8 cellular contexts compared by ENCODE assay signal in the genomic region with DNA sequence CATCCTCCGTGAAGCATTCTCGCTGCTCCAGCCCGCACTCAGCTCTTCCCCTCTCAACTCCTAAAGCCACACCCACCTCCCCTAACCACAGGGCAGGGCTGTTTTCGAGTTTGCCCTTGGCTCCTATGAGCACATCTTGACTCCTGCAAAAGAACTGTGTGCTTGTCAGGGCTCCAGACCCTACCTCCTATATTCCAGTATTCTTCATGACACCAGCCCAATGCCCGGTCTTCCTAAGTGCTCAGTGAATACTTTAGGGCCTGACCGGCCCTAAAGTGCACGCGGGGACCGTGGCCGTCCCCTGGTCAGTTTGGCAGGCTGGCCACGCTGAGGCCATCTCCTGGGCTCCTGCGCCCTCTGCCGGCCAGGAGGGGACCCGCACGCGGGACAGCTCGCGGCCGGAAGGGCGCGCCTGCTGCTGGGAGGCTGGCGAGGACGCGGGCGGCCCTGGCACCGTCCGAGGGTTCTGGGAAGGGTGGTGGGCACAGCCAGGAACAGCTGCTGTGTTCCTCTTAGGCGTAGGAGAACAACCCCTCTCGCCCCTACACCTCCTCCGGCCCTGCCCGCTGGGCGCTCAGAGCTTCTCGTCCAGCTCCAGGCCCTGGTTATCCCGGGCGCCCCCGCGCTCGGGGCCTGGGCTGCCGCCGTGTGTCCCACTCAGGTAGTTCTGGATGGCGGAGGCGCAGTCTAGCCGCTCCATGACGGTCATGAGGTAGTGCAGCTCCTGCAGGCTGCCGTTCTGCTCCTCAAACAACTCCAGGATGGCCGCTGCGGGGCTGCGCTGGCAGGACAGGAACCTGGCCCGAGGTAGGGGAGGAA. TPM values are rescaled to one million over a fixed set of nuclear protein-coding genes. Genes with fewer than 3 reads are reported as not detected.
DNase-seq lines count a peak whose midpoint lies in the region; ATAC-seq lines count a peak whose summit lies in the region.

No MANE protein-coding gene starts in this region.

- peak overlapping the region; percentile 82 for H3K4me2 ChIP-seq in GM23248 (ENCODE audit: unreplicated experiment)

- intact Hi-C loops in aorta (cut with DNase I) = loop anchor here (1.0 to 5.0 kb wide), 4 partner anchors 22 to 1046 kb away; no protein-coding TSS in a partner anchor

- H3K79me2 ChIP-seq in GM23248 (ENCODE audit: insufficient read depth) = no peaks in the 10 kb centered on the region

- in situ Hi-C loops in GM23248 (cut with MboI) = no loop called here

- WGBS in GM23248 (ENCODE audit: low coverage in 1 of 2, low lambda C conversion rate in 2 of 2, missing lambda C conversion rate in 2 of 2), 2 experiments = 8 to 9% methylated on average over 43 to 49 of the region's 49 CpGs
- WGBS in aorta, 2 donors = 4% methylated on average over 49 of the region's 49 CpGs

- no peaks in the 10 kb centered on the region for H3K27me3 Mint-ChIP-seq in T-helper 1 cell treated with Interleukin-12 subunit alpha and Interleukin-12 subunit beta and Interleukin-4 antibody, amounts not matched to agents 30 μg/mL and 1 μg/mL, for 36 hours (ENCODE audit: low read depth)

- H3K27me3 ChIP-seq in GM23248 (replicated peaks; ENCODE audit: insufficient read depth) (no peaks in the 10 kb centered on the region), aorta (ENCODE audit: control insufficient read depth in 1 of 2, insufficient read depth in 2 of 2, low read length in 1 of 2) (no peaks in the 10 kb centered on the region)

- ATAC-seq in aorta (ENCODE audit: low FRiP score) = peak; percentile 95

- no peaks in the 10 kb centered on the region for H3K9me3 Mint-ChIP-seq in T-helper 1 cell treated with Interleukin-12 subunit alpha and Interleukin-12 subunit beta and Interleukin-4 antibody, amounts not matched to agents 30 μg/mL and 1 μg/mL, for 36 hours

- no peak overlapping the region for H3K27ac ChIP-seq in GM23248
- H3K27ac ChIP-seq in aorta (ENCODE audit: low read depth in 1 of 2, low read length in 2 of 2) = no peak overlapping the region

- no peaks in the 10 kb centered on the region for H3K36me3 ChIP-seq in GM23248 (ENCODE audit: low read depth)
- no peaks in the 10 kb centered on the region for H3K36me3 ChIP-seq in aorta (ENCODE audit: control insufficient read depth in 1 of 2, insufficient read depth in 2 of 2, low read length in 1 of 2)

- H3K9me2 ChIP-seq in GM23248 (ENCODE audit: insufficient read depth) = no peaks in the 10 kb centered on the region

- peak overlapping the region; percentile 70 for H3K4me3 ChIP-seq in GM23248
- peak overlapping the region; percentile 8 to 10 for H3K4me3 ChIP-seq in aorta (ENCODE audit: low read length in 2 of 2)

- peak overlapping the region; percentile 93 for H3K4me3 Mint-ChIP-seq in T-helper 1 cell treated with Interleukin-12 subunit alpha and Interleukin-12 subunit beta and Interleukin-4 antibody, amounts not matched to agents 30 μg/mL and 1 μg/mL, for 36 hours

- peak overlapping the region; percentile 94 for H3K27ac Mint-ChIP-seq in T-helper 1 cell treated with Interleukin-12 subunit alpha and Interleukin-12 subunit beta and Interleukin-4 antibody, amounts not matched to agents 30 μg/mL and 1 μg/mL, for 36 hours

- no peaks in the 10 kb centered on the region for H4K20me1 ChIP-seq in GM23248 (ENCODE audit: insufficient read depth)

- H3K36me3 Mint-ChIP-seq in T-helper 1 cell treated with Interleukin-12 subunit alpha and Interleukin-12 subunit beta and Interleukin-4 antibody, amounts not matched to agents 30 μg/mL and 1 μg/mL, for 36 hours (ENCODE audit: low read depth) = no peaks in the 10 kb centered on the region

- no peaks in the 10 kb centered on the region for H3F3A ChIP-seq in GM23248 (ENCODE audit: insufficient read depth)

- H3K4me1 ChIP-seq in GM23248 (ENCODE audit: insufficient read depth) (no peaks in the 10 kb centered on the region), aorta (ENCODE audit: control insufficient read depth in 1 of 2, insufficient read depth in 2 of 2, low read length in 2 of 2) (no peaks in the 10 kb centered on the region)

- H3K4me1 Mint-ChIP-seq in T-helper 1 cell treated with Interleukin-12 subunit alpha and Interleukin-12 subunit beta and Interleukin-4 antibody, amounts not matched to agents 30 μg/mL and 1 μg/mL, for 36 hours (ENCODE audit: low read depth) = peaks cover 23% of the 10 kb centered on the region

- H2AFZ ChIP-seq in GM23248 = peak overlapping the region; percentile 97

- H3K9me3 ChIP-seq in GM23248 (ENCODE audit: low read depth) = no peaks in the 10 kb centered on the region
- no peaks in the 10 kb centered on the region for H3K9me3 ChIP-seq in aorta (ENCODE audit: control insufficient read depth, low read length)

- DNase-seq in GF-D8 (lab: John Stamatoyannopoulos, UW) (peak; percentile 29), GM23248 (peak; percentile 80), LHCN-M2 (ENCODE audit: low read depth) (peak; percentile 61), anterior cingulate cortex (lab: John Stamatoyannopoulos, UW) (peak in 55 of 58 donors; percentile 12 to 81 (median 51)), hippocampal formation (lab: John Stamatoyannopoulos, UW) (peak; percentile 40 to 74), retina (peak; percentile 98), aorta (peak; percentile 88 to 97)

- peak overlapping the region; percentile 70 for H3K9ac ChIP-seq in GM23248

RNA-seq across cellular contexts. Expression of a gene that starts 11.0 kb away (rescaled TPM):
- total RNA-seq in GM23248 (2014; rRNA removed; shearing (Covaris generic)) = not detected in 2 replicates
- polyA plus RNA-seq in GM23248 (2016; fragmentation: Nextera tagmentation; extraction: Ambion mirVana) = not detected in 2 replicates
- total RNA-seq in LHCN-M2 (2014; rRNA removed) = under 0.01 TPM in 1 of 2 replicates, not detected in the other
- polyA plus RNA-seq in LHCN-M2 (2012) = 0.01 TPM
- total RNA-seq in aorta = 1 to 10 TPM in 1 of 2 donors, under 1 TPM in 1; 0.75 to 1.4 TPM
- polyA plus RNA-seq in aorta = 1 to 10 TPM in 1 of 2 donors, under 1 TPM in 1; 0.72 to 1.3 TPM

RNA-seq across cellular contexts. Expression of a gene that starts 14.3 kb away (rescaled TPM):
- total RNA-seq in GM23248 (2014; rRNA removed; shearing (Covaris generic)) = not detected in 2 replicates
- polyA plus RNA-seq in GM23248 (2016; fragmentation: Nextera tagmentation; extraction: Ambion mirVana) = not detected in 2 replicates
- total RNA-seq in LHCN-M2 (2014; rRNA removed) = not detected in 2 replicates
- polyA plus RNA-seq in LHCN-M2 (2012) = not detected
- total RNA-seq in aorta = not detected
- polyA plus RNA-seq in aorta = not detected

RNA-seq across cellular contexts. Expression of a gene that starts 25.0 kb away (rescaled TPM):
- total RNA-seq in GM23248 (2014; rRNA removed; shearing (Covaris generic)) = not detected in 2 replicates
- not detected in 2 replicates for polyA plus RNA-seq in GM23248 (2016; fragmentation: Nextera tagmentation; extraction: Ambion mirVana)
- 0.63 TPM in 1 of 2 replicates, not detected in the other for total RNA-seq in LHCN-M2 (2014; rRNA removed)
- not detected for polyA plus RNA-seq in LHCN-M2 (2012)
- not detected for total RNA-seq in aorta
- not detected for polyA plus RNA-seq in aorta

RNA-seq across cellular contexts. Expression of a gene that starts 44.1 kb away (rescaled TPM):
- total RNA-seq in GM23248 (2014; rRNA removed; shearing (Covaris generic)) = 4.5 and 11.6 TPM in 2 replicates
- polyA plus RNA-seq in GM23248 (2016; fragmentation: Nextera tagmentation; extraction: Ambion mirVana) = 18.6 TPM in 2 replicates
- 10.3 and 12.8 TPM in 2 replicates for total RNA-seq in LHCN-M2 (2014; rRNA removed)
- 14.9 TPM for polyA plus RNA-seq in LHCN-M2 (2012)
- 10 to 100 TPM; 11.3 to 15.0 TPM for total RNA-seq in aorta
- polyA plus RNA-seq in aorta = 10 to 100 TPM; 21.7 to 38.1 TPM

RNA-seq across cellular contexts. Expression of a gene that starts 44.8 kb away (rescaled TPM):
- total RNA-seq in GM23248 (2014; rRNA removed; shearing (Covaris generic)) = 8.8 and 9.5 TPM in 2 replicates
- polyA plus RNA-seq in GM23248 (2016; fragmentation: Nextera tagmentation; extraction: Ambion mirVana) (9.4 and 9.8 TPM in 2 replicates), aorta (1 to 10 TPM; 5.6 to 6.7 TPM)
- total RNA-seq in LHCN-M2 (2014; rRNA removed) (15.8 and 18.8 TPM in 2 replicates), aorta (10 to 100 TPM; 13.3 to 18.6 TPM)
- polyA plus RNA-seq in LHCN-M2 (2012) = 12.4 TPM

Comparison
In these comparisons a context has a peak if more than half of its experiments do, and no peak if none do; other contexts are left out.
1. DNase-seq: peak in every context shown above with its lines; median percentile 98 in retina; 92 in aorta; 80 in GM23248; 61 in LHCN-M2; 57 in hippocampal formation; 51 in anterior cingulate cortex; 29 in GF-D8.